In the genomic region with DNA sequence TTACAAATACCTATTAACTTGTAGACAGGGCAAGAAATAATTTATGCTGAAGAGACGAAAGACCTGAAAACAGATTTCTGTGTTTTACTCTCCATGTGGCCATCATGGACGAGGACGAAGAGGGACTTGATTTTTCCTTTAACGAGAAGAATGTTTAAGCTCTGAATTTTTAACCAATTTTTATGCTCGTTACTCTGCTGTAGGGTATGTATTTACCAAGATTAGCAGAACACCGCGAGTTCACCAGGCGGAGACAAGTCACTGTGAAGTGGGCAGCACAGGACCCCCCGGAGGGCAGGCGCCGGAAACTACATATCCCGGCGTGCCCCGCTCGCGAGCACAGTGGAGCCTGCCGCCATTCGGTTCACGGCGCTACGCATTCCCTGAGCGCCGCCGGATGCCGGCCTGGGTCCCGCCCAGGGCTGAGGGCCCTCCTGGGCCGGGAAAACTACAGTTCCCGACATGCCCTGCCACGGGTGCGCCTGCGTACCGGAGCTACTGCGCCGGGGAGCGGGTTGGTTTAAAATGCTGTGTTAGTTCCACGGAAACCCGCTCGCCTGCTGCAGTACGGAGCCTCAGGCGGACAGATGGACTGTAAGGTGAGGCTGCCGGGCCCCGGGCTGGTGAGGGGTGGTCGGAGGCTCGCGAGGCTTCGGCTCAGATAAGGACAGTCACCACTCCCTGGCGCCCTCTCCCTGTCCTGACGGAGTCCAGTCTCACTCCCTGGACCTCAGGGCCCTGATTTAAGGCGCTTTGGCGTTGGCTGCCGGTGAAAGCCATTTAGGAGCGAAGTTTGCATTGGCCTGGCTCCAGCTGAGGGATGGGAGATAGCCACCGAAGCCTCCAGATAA, we compare ENCODE assay signal across 8 cellular contexts. TPM values are rescaled to one million over a fixed set of nuclear protein-coding genes. Genes with fewer than 3 reads are reported as not detected.
DNase-seq lines count a peak whose midpoint lies in the region; ATAC-seq and TF ChIP-seq lines count a peak whose summit lies in the region.

A gene (plus strand): TSS at position 536 of the 851 bp plus-strand sequence. CDS start 52 bp downstream, at position 588.

- CTCF ChIA-PET in BJ (lab: Yijun Ruan, JAX) = interaction anchor here (0.5 to 0.6 kb wide), 2 partner anchors 109 to 185 kb away, joined by 3 read pairs; no protein-coding TSS in a partner anchor

- H3K27me3 ChIP-seq in BJ (ENCODE audit: control insufficient read depth, insufficient read depth, low read length) = no peaks in the 10 kb centered on the region

- ATAC-seq in HG03439 (IDR thresholded peaks at IDR 0.05; ENCODE audit: unreplicated experiment) = peak; percentile 99

- H3K4me3 ChIP-seq in BJ (ENCODE audit: low read depth, low read length) = peak within 1 kb of the TSS; percentile 72
- H3K4me3 ChIP-seq in choroid plexus epithelial cell (ENCODE audit: low read depth, low read length) = peak within 1 kb of the TSS; percentile 86

- no peaks in the 10 kb centered on the region for H3K36me3 ChIP-seq in BJ (ENCODE audit: control insufficient read depth, insufficient read depth, low read length)

- TF ChIP-seq CTCF in BJ (IDR thresholded peaks at IDR 0.05; ENCODE audit: insufficient read depth, low read depth, low read length) (peak; percentile 53), choroid plexus epithelial cell (conservative IDR thresholded peaks at IDR 0.05; ENCODE audit: low read depth, low read length) (peak; percentile 47)

- DNase-seq in BJ (ENCODE audit: low read depth) = peak; percentile 66
- DNase-seq in GM19238 (ENCODE audit: insufficient read length, low spot score) = peak; percentile 94
- DNase-seq in NCI-H510A treated with DMSO at 0.1 percent for 48 hours (lab: John Stamatoyannopoulos, UW) = peak; percentile 94
- peak; percentile 82 to 87 for DNase-seq in activated CD4-positive, alpha-beta T cell treated with anti-CD3 and anti-CD28 coated beads for 24 hours (ENCODE audit: low read depth in 2 of 2)
- peak; percentile 97 for DNase-seq in choroid plexus epithelial cell (ENCODE audit: low read depth)
- peak; percentile 95 for DNase-seq in kidney tubule cell (ENCODE audit: low spot score)
- peak; percentile 81 to 83 for DNase-seq in stimulated activated CD4-positive, alpha-beta T cell treated with anti-CD3 and anti-CD28 coated beads, Interleukin-1b, Interleukin-23, amount 100 ng/mL, for 1 hour (ENCODE audit: low read depth in 2 of 2)

- POLR2A ChIA-PET in BJ (lab: Charles Lee) = no interaction called here

RNA-seq across cellular contexts. Expression of the gene that starts here (rescaled TPM):
- 0.96 and 2.1 TPM in 2 replicates for polyA plus RNA-seq in BJ (2011; rRNA removed)
- polyA minus RNA-seq in BJ (2011; rRNA and poly(A)+ RNA removed) = 2.6 and 2.9 TPM in 2 replicates

Comparison
In these comparisons a context has a peak if more than half of its experiments do, and no peak if none do; other contexts are left out.
1. Peak in every context shown above with its lines: DNase-seq, ATAC-seq and H3K4me3 ChIP-seq.